25 cellular contexts compared by ENCODE assay signal in genomic region chr16:50597563-50598255, GRCh38. TPM values are rescaled to one million over a fixed set of nuclear protein-coding genes. Genes with fewer than 3 reads are reported as not detected.
A peak's percentile ranks its signal among the peaks of the same experiment; 100 is the strongest.
DNase-seq lines count a peak whose midpoint lies in the region; ATAC-seq, FAIRE-seq and TF ChIP-seq lines count a peak whose summit lies in the region.
"Had no signal": no experiment of that assay in that cellular context is flagged by ENCODE, and none has a peak within 500 bp of the region (broad histone marks: within the 10 kb centered on the region; RNA-seq: fewer than 3 reads in every experiment).

No MANE protein-coding gene starts in this region.

- no peak overlapping the region for H4K91ac ChIP-seq in neuronal stem cell (ENCODE audit: low read depth, low read length, poor library complexity)

- H2BK5ac ChIP-seq in neuronal stem cell (ENCODE audit: low read length), result no peak overlapping the region

- no peak overlapping the region for H2BK15ac ChIP-seq in neuronal stem cell (ENCODE audit: low read length)

- H3K4me1 Mint-ChIP-seq in activated CD4-positive, alpha-beta T cell treated with anti-CD3 and anti-CD28 coated beads, Interleukin-2, amount 10 ng/mL, durations not matched to agents 24 days and 14 days, result peaks cover 9% of the 10 kb centered on the region
- H3K4me1 Mint-ChIP-seq: B cell, CD14-positive monocyte had no signal

- H3K4me2 ChIP-seq in HepG2 (ENCODE audit: low read depth, low read length) (no peak overlapping the region), neuronal stem cell (ENCODE audit: insufficient read depth, low read length, poor library complexity, severe bottlenecking) (no peak overlapping the region)
- H3K4me2 ChIP-seq: A549, PC-9 had no signal

- H2AFZ ChIP-seq in HepG2 (ENCODE audit: low read length), result no peak overlapping the region
- no peak overlapping the region for H2AFZ ChIP-seq in neuronal stem cell (ENCODE audit: low read length)
- H2AFZ ChIP-seq: PC-9 had no signal

- no peak for TF ChIP-seq EP300 in HepG2 (IDR thresholded peaks at IDR 0.05; ENCODE audit: low read depth in 2 of 2, low read length in 2 of 2)
- no peak for TF ChIP-seq EP300 in HepG2 (CRISPR knock-in tag; IDR thresholded peaks at IDR 0.05; ENCODE audit: borderline replicate concordance)
- TF ChIP-seq EP300 in upper lobe of left lung (IDR thresholded peaks at IDR 0.05), result no peak

- H3K4ac ChIP-seq in neuronal stem cell (ENCODE audit: low read length), result no peak overlapping the region

- H3K9ac ChIP-seq in HepG2 (ENCODE audit: insufficient read depth, low read depth, low read length) (no peak overlapping the region), neuronal stem cell (ENCODE audit: low read depth, low read length, poor library complexity) (no peak overlapping the region)

- peaks cover 84% of the 10 kb centered on the region for H3K4me1 ChIP-seq in HepG2 (ENCODE audit: insufficient read depth, low read length)
- H3K4me1 ChIP-seq in right lobe of liver, result peaks cover 0 to 6% (median 1%) of the 10 kb centered on the region in 4 donors
- peaks cover 0 to 6% of the 10 kb centered on the region in 2 donors for H3K4me1 ChIP-seq in neuronal stem cell (ENCODE audit: control insufficient read depth in 2 of 2, insufficient read depth in 1 of 2, low read depth in 1 of 2, low read length in 2 of 2)
- peaks cover 8 to 23% (median 14%) of the 10 kb centered on the region in 4 donors for H3K4me1 ChIP-seq in upper lobe of left lung
- H3K4me1 ChIP-seq: A549 had no signal

- CTCF ChIA-PET in HepG2 (lab: Yijun Ruan, JAX; ENCODE audit: low intra/inter-chr PET ratio, low total read pairs), result no interaction called here

- no peaks in the 10 kb centered on the region for H3K79me1 ChIP-seq in neuronal stem cell (ENCODE audit: low read depth, low read length)

- H3K18ac ChIP-seq in neuronal stem cell (ENCODE audit: low read length), result no peak overlapping the region

- H3K4me3 ChIP-seq in HepG2 (replicated peaks in 1 of 3; ENCODE audit: insufficient read depth in 1 of 3, low read depth in 2 of 3, low read length in 3 of 3), result no peak overlapping the region
- no peak overlapping the region for H3K4me3 ChIP-seq in right lobe of liver
- no peak overlapping the region for H3K4me3 ChIP-seq in neuronal stem cell (ENCODE audit: low read length in 2 of 2)
- H3K4me3 ChIP-seq in upper lobe of left lung, result no peak overlapping the region
- H3K4me3 ChIP-seq: A549, PC-9 had no signal

- no peaks in the 10 kb centered on the region for H3K9me3 Mint-ChIP-seq in activated CD4-positive, alpha-beta T cell treated with anti-CD3 and anti-CD28 coated beads, Interleukin-2, amount 10 ng/mL, durations not matched to agents 24 days and 14 days
- H3K9me3 Mint-ChIP-seq: CD14-positive monocyte had no signal

- peak overlapping the region; percentile 75 for H4K8ac ChIP-seq in neuronal stem cell (ENCODE audit: low read depth, low read length)

- H3K27me3 Mint-ChIP-seq in activated CD4-positive, alpha-beta T cell treated with anti-CD3 and anti-CD28 coated beads, Interleukin-2, amount 10 ng/mL, durations not matched to agents 24 days and 14 days, result no peaks in the 10 kb centered on the region
- H3K27me3 Mint-ChIP-seq: B cell had no signal

- H3K9me3 ChIP-seq in HepG2 (ENCODE audit: low read length) (no peaks in the 10 kb centered on the region), right lobe of liver (no peaks in the 10 kb centered on the region), neuronal stem cell (replicated peaks in 1 of 2; ENCODE audit: control insufficient read depth in 2 of 2, insufficient read depth in 1 of 2, low read depth in 1 of 2, low read length in 2 of 2) (no peaks in the 10 kb centered on the region), upper lobe of left lung (no peaks in the 10 kb centered on the region)
- H3K9me3 ChIP-seq: A549 had no signal

- no peak overlapping the region for H3K14ac ChIP-seq in neuronal stem cell (ENCODE audit: low read length)

- WGBS in HepG2 (ENCODE audit: low lambda C conversion rate), result 98% methylated on average over 17 of the region's 17 CpGs
- WGBS in right lobe of liver (ENCODE audit: insufficient coverage, low coverage, low lambda C conversion rate, missing lambda C conversion rate), result 93% methylated on average over 8 of the region's 17 CpGs
- no CpG with 5 or more reads among the region's 17 CpGs for WGBS in neuronal stem cell (ENCODE audit: extremely low coverage in 2 of 2, insufficient read length in 2 of 2, insufficient replicate concordance in 1 of 2), 2 donors
- 87 to 90% methylated on average over 16 to 17 of the region's 17 CpGs for WGBS in upper lobe of left lung, 2 donors

- H3K4me3 Mint-ChIP-seq in activated CD4-positive, alpha-beta T cell treated with anti-CD3 and anti-CD28 coated beads, Interleukin-2, amount 10 ng/mL, durations not matched to agents 24 days and 14 days, result no peak overlapping the region
- H3K4me3 Mint-ChIP-seq: B cell had no signal

- H3K79me2 ChIP-seq in HepG2 (ENCODE audit: insufficient read depth, low read length), result peaks cover 95% of the 10 kb centered on the region

- no peak; a peak in 1 of 4 replicates for TF ChIP-seq POLR2A in HepG2 (IDR thresholded peaks at IDR 0.05; ENCODE audit: insufficient read depth in 1 of 2, low read depth in 2 of 2, low read length in 2 of 2)
- no peak for TF ChIP-seq POLR2A in right lobe of liver (IDR thresholded peaks at IDR 0.05)
- no peak for TF ChIP-seq POLR2A in upper lobe of left lung (IDR thresholded peaks at IDR 0.05)

- no peak for TF ChIP-seq CTCF in HepG2 (CRISPR knock-in tag; IDR thresholded peaks at IDR 0.05)
- no peak for TF ChIP-seq CTCF in right lobe of liver (IDR thresholded peaks at IDR 0.05)
- TF ChIP-seq CTCF in upper lobe of left lung (IDR thresholded peaks at IDR 0.05), result no peak

- no peaks in the 10 kb centered on the region for H3K36me3 Mint-ChIP-seq in activated CD4-positive, alpha-beta T cell treated with anti-CD3 and anti-CD28 coated beads, Interleukin-2, amount 10 ng/mL, durations not matched to agents 24 days and 14 days (ENCODE audit: low read depth)
- H3K36me3 Mint-ChIP-seq: CD14-positive monocyte had no signal

- intact Hi-C loops in HepG2 (cut with micrococcal nuclease; ENCODE audit: unreplicated experiment), result no loop called here
- intact Hi-C loops in right lobe of liver (cut with DNase I), result no loop called here
- intact Hi-C loops in activated CD4-positive, alpha-beta T cell treated with anti-CD3 and anti-CD28 coated beads, Interleukin-2, amount 10 ng/mL, durations not matched to agents 24 days and 14 days (cut with micrococcal nuclease), result no loop called here

- in situ Hi-C loops in HepG2 (cut with HindIII; ENCODE audit: extremely low pct_ligation_motif_present, low pct_unique_long_range_greater_than_20kb), result no loop called here

- TF ChIP-seq RAD21 in HepG2 (CRISPR knock-in tag; IDR thresholded peaks at IDR 0.05), result no peak

- no peak for DNase-seq in HepG2 (ENCODE audit: low spot score)
- no peak for DNase-seq in right lobe of liver
- no peak for DNase-seq in left lobe of liver (ENCODE audit: low spot score)
- no peak for DNase-seq in neuronal stem cell (ENCODE audit: low spot score)
- DNase-seq in upper lobe of left lung, result no peak
- no peak for DNase-seq in activated CD4-positive, alpha-beta T cell treated with anti-CD3 and anti-CD28 coated beads, Interleukin-2, amount 10 ng/mL, durations not matched to agents 24 days and 14 days
- DNase-seq in HPDE6-E6E7 (ENCODE audit: extremely low spot score), result no peak
- DNase-seq: KG1, NCI-H1092, NCI-H1436, NCI-H187 treated with DMSO at 0.1 percent for 48 hours, NCI-H2107, NCI-H510A, NCI-H748 treated with DMSO at 0.1 percent for 48 hours, PC-9, RPMI8226, SIG-M5 had no signal

- H2BK120ac ChIP-seq in neuronal stem cell (ENCODE audit: low read depth, low read length), result no peak overlapping the region

- H3K23ac ChIP-seq in neuronal stem cell (ENCODE audit: low read depth, low read length, poor library complexity), result no peak overlapping the region

- no peak for FAIRE-seq in HepG2 (lab: Jason Lieb, UNC)
- FAIRE-seq: A549, G401.6, GM19239, H54 had no signal

- no TSS peak for BruUV-seq in HepG2 (replicated peaks; lab: Mats Ljungman, UMichigan)

- no peak overlapping the region for H2AK5ac ChIP-seq in neuronal stem cell (ENCODE audit: low read depth, low read length)

- H3K27ac ChIP-seq in HepG2 (ENCODE audit: extremely low read length, insufficient read depth, low read length) (no peak overlapping the region), right lobe of liver (no peak overlapping the region), neuronal stem cell (replicated peaks; ENCODE audit: low read length) (no peak overlapping the region), upper lobe of left lung (peak overlapping the region; percentile 30 to 65 (median 61))
- H3K27ac ChIP-seq: A549, HL-60, PC-9 had no signal

- ATAC-seq in HepG2, result no peak
- ATAC-seq in right lobe of liver, result no peak
- peak; percentile 4 for ATAC-seq in left lobe of liver
- ATAC-seq in upper lobe of left lung (ENCODE audit: low FRiP score in 2 of 2), result no peak
- no peak for ATAC-seq in HG03139 (IDR thresholded peaks at IDR 0.05; ENCODE audit: unreplicated experiment)
- ATAC-seq: A549 had no signal

- H3K36me3 ChIP-seq in HepG2 (replicated peaks in 1 of 2; ENCODE audit: control insufficient read depth in 1 of 2, insufficient read depth in 2 of 2, low read length in 2 of 2) (peaks cover 74 to 98% of the 10 kb centered on the region in 2 experiments), right lobe of liver (no peaks in the 10 kb centered on the region), neuronal stem cell (replicated peaks in 1 of 2; ENCODE audit: control insufficient read depth in 2 of 2, insufficient read depth in 2 of 2, low read length in 2 of 2) (no peaks in the 10 kb centered on the region), upper lobe of left lung (no peaks in the 10 kb centered on the region)

- no peaks in the 10 kb centered on the region for H3K27me3 ChIP-seq in HepG2 (ENCODE audit: control insufficient read depth in 1 of 2, insufficient read depth in 2 of 2, low read length in 2 of 2)
- H3K27me3 ChIP-seq in right lobe of liver, result no peaks in the 10 kb centered on the region
- no peaks in the 10 kb centered on the region for H3K27me3 ChIP-seq in neuronal stem cell (ENCODE audit: control insufficient read depth in 3 of 3, insufficient read depth in 3 of 3, low read depth in 1 of 3, low read length in 3 of 3)
- H3K27me3 ChIP-seq in upper lobe of left lung, result no peaks in the 10 kb centered on the region

- peaks cover 99% of the 10 kb centered on the region for H4K20me1 ChIP-seq in HepG2 (ENCODE audit: insufficient read depth, low read length)

- no peak overlapping the region for H3K27ac Mint-ChIP-seq in activated CD4-positive, alpha-beta T cell treated with anti-CD3 and anti-CD28 coated beads, Interleukin-2, amount 10 ng/mL, durations not matched to agents 24 days and 14 days
- H3K27ac Mint-ChIP-seq: B cell, CD14-positive monocyte had no signal

- no peak overlapping the region for H2BK12ac ChIP-seq in neuronal stem cell (ENCODE audit: low read length)

- POLR2A ChIA-PET in HepG2 (lab: Yijun Ruan, JAX), result no interaction called here

RNA-seq across cellular contexts. Expression of gene NKD1, which starts 49.5 kb away (rescaled TPM):
- 59.0 and 70.4 TPM in 2 replicates for total RNA-seq in HepG2 (2016; rRNA removed; fragmentation: Illumina TruSeq; extraction: Trizol)
- 19.9 and 25.5 TPM in 2 replicates for total RNA-seq in HepG2 (2016; cell fraction: cytosol; rRNA removed; fragmentation: Illumina TruSeq; extraction: Trizol; ENCODE audit: low read depth)
- total RNA-seq in HepG2 (2016; cell fraction: insoluble cytoplasmic fraction; rRNA removed; fragmentation: Illumina TruSeq; extraction: Trizol), result 50.0 and 70.7 TPM in 2 replicates
- total RNA-seq in HepG2 (2016; cell fraction: membrane; rRNA removed; fragmentation: Illumina TruSeq; extraction: Trizol), result 136 and 148 TPM in 2 replicates
- 61.9 and 70.6 TPM in 2 replicates for total RNA-seq in HepG2 (2016; cell fraction: nucleus; rRNA removed; fragmentation: Illumina TruSeq; extraction: Trizol)
- 86.1 and 121 TPM in 2 replicates for polyA plus RNA-seq in HepG2 (2011; rRNA removed)
- 22.3 and 49.7 TPM in 2 replicates for polyA plus RNA-seq in HepG2 (2011; cell fraction: cytosol; rRNA removed)
- 150 and 275 TPM in 2 replicates for polyA plus RNA-seq in HepG2 (2011; cell fraction: nucleus; rRNA removed)
- polyA plus RNA-seq in HepG2 (2012), result 58.7 and 76.3 TPM in 2 replicates
- 106 and 127 TPM in 2 replicates for polyA plus RNA-seq in HepG2 (2016; cell fraction: cytosol; fragmentation: Illumina TruSeq; extraction: Trizol; ENCODE audit: low read depth)
- polyA plus RNA-seq in HepG2 (2016; cell fraction: insoluble cytoplasmic fraction; fragmentation: Illumina TruSeq; extraction: Trizol; ENCODE audit: low read depth), result 95.8 and 124 TPM in 2 replicates
- polyA plus RNA-seq in HepG2 (2016; cell fraction: membrane; fragmentation: Illumina TruSeq; extraction: Trizol; ENCODE audit: low read depth), result 156 and 170 TPM in 2 replicates
- polyA plus RNA-seq in HepG2 (2016; cell fraction: nucleus; fragmentation: Illumina TruSeq; extraction: Trizol; ENCODE audit: insufficient read depth, low read depth), result 155 and 169 TPM in 2 replicates
- polyA minus RNA-seq in HepG2 (2011; rRNA and poly(A)+ RNA removed; ENCODE audit: low replicate concordance), result 0.02 and 110 TPM in 2 replicates
- 14.3 and 28.8 TPM in 2 replicates for polyA minus RNA-seq in HepG2 (2011; cell fraction: cytosol; rRNA and poly(A)+ RNA removed)
- 43.1 and 57.6 TPM in 2 replicates for polyA minus RNA-seq in HepG2 (2011; cell fraction: nucleus; rRNA and poly(A)+ RNA removed)
- total RNA-seq in right lobe of liver, result 1 to 10 TPM in 5 of 6 experiments, under 1 TPM in 1; 0.69 to 2.6 (median 2.1) TPM
- total RNA-seq in left lobe of liver, result 3.9 TPM
- polyA plus RNA-seq in neuronal stem cell (2013, experiment 1 of 2), result 1.4 TPM
- 1.7 TPM for polyA plus RNA-seq in neuronal stem cell (2013, experiment 2 of 2)
- total RNA-seq in upper lobe of left lung, result 10 to 100 TPM in 5 of 6 donors, 1 to 10 TPM in 1; 9.9 to 59.7 (median 21.4) TPM
- 0.77 and 1.7 TPM in 2 replicates for total RNA-seq in activated CD4-positive, alpha-beta T cell treated with anti-CD3 and anti-CD28 coated beads, Interleukin-2, amount 10 ng/mL, durations not matched to agents 24 days and 14 days
- polyA plus RNA-seq: CD14-positive monocyte had no signal

Comparison
In these comparisons a context has a peak if more than half of its experiments do, and no peak if none do; other contexts are left out.
1. H3K27ac ChIP-seq: peak in upper lobe of left lung (4 of 4); none in HepG2 (single experiment), right lobe of liver (0 of 3) and neuronal stem cell (single experiment).